ENCODE assay signal across 18 cellular contexts in the genomic region with DNA sequence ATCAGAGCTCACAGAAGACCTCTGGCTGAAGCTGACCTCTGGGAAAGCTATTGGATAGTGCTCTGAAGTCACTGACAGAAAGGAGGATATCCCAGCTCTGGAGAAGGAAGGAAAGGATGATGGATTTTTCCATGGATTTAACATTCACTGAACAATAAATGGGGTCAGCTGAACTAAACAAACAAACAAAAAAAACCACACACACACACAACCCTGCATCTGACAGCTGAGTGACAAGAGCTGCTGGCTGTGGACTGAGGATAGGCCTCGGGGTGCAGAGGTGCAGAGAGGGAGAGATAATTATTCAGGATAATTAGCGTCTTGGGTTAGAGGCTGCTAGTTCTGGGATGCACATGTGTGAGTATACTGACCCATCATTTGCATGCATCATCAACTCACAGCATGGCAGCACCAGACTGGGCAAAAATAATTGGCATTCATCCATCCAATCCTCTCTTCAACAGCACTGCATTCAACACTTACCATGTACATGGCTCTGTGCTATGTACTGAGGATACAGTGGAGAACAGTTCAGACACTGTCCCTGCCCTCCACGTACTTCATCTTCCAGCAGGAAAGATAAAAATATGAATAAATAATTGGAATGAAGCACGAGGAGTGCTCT.
"Had no signal": no experiment of that assay in that cellular context is flagged by ENCODE, and none has a peak within 500 bp of the region (broad histone marks: within the 10 kb centered on the region; RNA-seq: fewer than 3 reads in every experiment).

No MANE protein-coding gene starts in this region.

- ATAC-seq: activated CD4-positive, CD25-positive, alpha-beta regulatory T cell treated with anti-CD3 and anti-CD28 coated beads, Interleukin-2, amount 50 U/mL, for 24 hours; activated CD8-positive, alpha-beta memory T cell treated with anti-CD3 and anti-CD28 coated beads, Interleukin-2, amount 10 ng/mL, durations not matched to agents 7 days and 5 days; activated CD8-positive, alpha-beta T cell treated with anti-CD3 and anti-CD28 coated beads for 36 hours; activated naive CD8-positive, alpha-beta T cell treated with anti-CD3 and anti-CD28 coated beads, Interleukin-2, amount 50 U/mL, for 24 hours had no signal

- H3K4me3 ChIP-seq: upper lobe of left lung had no signal

- DNase-seq: activated CD4-positive, alpha-beta T cell treated with anti-CD3 and anti-CD28 coated beads, Interleukin-2, amount 10 ng/mL, durations not matched to agents 24 days and 14 days; activated CD8-positive, alpha-beta memory T cell treated with anti-CD3 and anti-CD28 coated beads, Interleukin-2, amount 10 ng/mL, durations not matched to agents 7 days and 5 days; activated CD8-positive, alpha-beta T cell treated with anti-CD3 and anti-CD28 coated beads for 36 hours; activated effector memory CD4-positive, alpha-beta T cell treated with anti-CD3 and anti-CD28 coated beads, Interleukin-2, amount 50 U/mL, for 16 hours; activated naive CD4-positive, alpha-beta T cell treated with anti-CD3 and anti-CD28 coated beads, Interleukin-2, amount 10 ng/mL, durations not matched to agents 7 days and 5 days; activated naive CD8-positive, alpha-beta T cell treated with anti-CD3 and anti-CD28 coated beads, Interleukin-2, amount 50 U/mL, for 24 hours; activated T-cell treated with anti-CD3 and anti-CD28 coated beads for 4 hours; dermis blood vessel endothelial cell; effector CD8-positive, alpha-beta T cell; erythroblast; foreskin melanocyte; glutamatergic neuron; hippocampal formation; kidney glomerular epithelial cell; stimulated activated CD4-positive, alpha-beta T cell treated with anti-CD3 and anti-CD28 coated beads, Interleukin-4, amount 100 ng/mL, for 24 hours; stimulated activated naive CD4-positive, alpha-beta T cell treated with Interleukin-2 at 50 U/mL for 16 hours; upper lobe of left lung had no signal

- H3K9me3 ChIP-seq: upper lobe of left lung had no signal

- H3K27ac ChIP-seq: upper lobe of left lung had no signal

- H3K27me3 ChIP-seq: upper lobe of left lung had no signal

- H3K36me3 ChIP-seq: upper lobe of left lung had no signal
